23 cellular contexts compared by ENCODE assay signal in the genomic region with DNA sequence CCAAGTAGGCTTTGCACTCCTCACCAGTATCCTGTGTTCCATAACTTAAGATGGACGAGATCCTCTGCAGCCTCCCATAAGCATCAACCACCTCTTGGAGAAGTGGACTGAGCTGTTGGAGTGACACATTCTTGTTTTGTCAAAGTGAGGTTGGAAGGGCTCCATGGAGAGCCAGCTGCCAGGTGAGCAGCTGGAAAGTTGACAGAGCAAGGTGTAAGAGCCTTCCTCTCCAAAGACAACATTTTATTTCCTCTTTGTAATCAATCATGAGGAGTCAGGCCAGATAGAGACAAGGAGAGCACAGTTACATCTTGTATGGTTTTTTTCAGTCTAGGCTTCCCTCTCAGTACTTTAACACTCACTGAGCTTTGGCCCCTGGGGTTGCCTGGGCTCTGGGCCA. TPM values are rescaled to one million over a fixed set of nuclear protein-coding genes. Genes with fewer than 3 reads are reported as not detected.
"Had no signal": no experiment of that assay in that cellular context is flagged by ENCODE, and none has a peak within 500 bp of the region (broad histone marks: within the 10 kb centered on the region; RNA-seq: fewer than 3 reads in every experiment).

No MANE protein-coding gene starts in this region.

- H3K4me1 Mint-ChIP-seq: activated B cell treated with CpG ODN at 0.5 μM for 24 hours; activated CD8-positive, alpha-beta memory T cell treated with anti-CD3 and anti-CD28 coated beads, Interleukin-2, amount 10 ng/mL, durations not matched to agents 7 days and 5 days; activated naive CD8-positive, alpha-beta T cell treated with anti-CD3 and anti-CD28 coated beads, Interleukin-2, amount 10 ng/mL, durations not matched to agents 7 days and 5 days; neural crest cell had no signal

- H3K27me3 Mint-ChIP-seq: activated B cell treated with CpG ODN at 0.5 μM for 24 hours; activated CD4-positive, alpha-beta memory T cell treated with anti-CD3 and anti-CD28 coated beads for 36 hours; effector memory CD8-positive, alpha-beta T cell; progenitor cell of endocrine pancreas had no signal

- H3K4me3 ChIP-seq: cardiac muscle cell, right atrium auricular region, tibial artery had no signal

- H3K4me3 Mint-ChIP-seq: activated B cell treated with CpG ODN at 0.5 μM for 24 hours; activated CD4-positive, alpha-beta memory T cell treated with anti-CD3 and anti-CD28 coated beads for 36 hours; activated CD8-positive, alpha-beta memory T cell treated with anti-CD3 and anti-CD28 coated beads, Interleukin-2, amount 10 ng/mL, durations not matched to agents 7 days and 5 days; activated naive CD8-positive, alpha-beta T cell treated with anti-CD3 and anti-CD28 coated beads, Interleukin-2, amount 10 ng/mL, durations not matched to agents 7 days and 5 days; effector memory CD8-positive, alpha-beta T cell; neural crest cell had no signal

- DNase-seq: activated B cell treated with CpG ODN at 0.5 μM for 24 hours; activated CD4-positive, alpha-beta memory T cell treated with anti-CD3 and anti-CD28 coated beads for 36 hours; activated CD4-positive, alpha-beta T cell treated with anti-CD3 and anti-CD28 coated beads for 4 hours; activated CD8-positive, alpha-beta memory T cell treated with anti-CD3 and anti-CD28 coated beads, Interleukin-2, amount 10 ng/mL, durations not matched to agents 7 days and 5 days; activated naive CD4-positive, alpha-beta T cell treated with Interleukin-2 at 50 U/mL for 16 hours; activated naive CD8-positive, alpha-beta T cell treated with anti-CD3 and anti-CD28 coated beads, Interleukin-2, amount 10 ng/mL, durations not matched to agents 7 days and 5 days; amygdala; effector memory CD8-positive, alpha-beta T cell; hypothalamus; islet precursor cell; midbrain; stimulated activated CD4-positive, alpha-beta T cell treated with anti-CD3 and anti-CD28 coated beads, Interleukin-2, amount 100 ng/mL, for 24 hours; stimulated activated naive CD4-positive, alpha-beta T cell treated with Interleukin-2 at 50 U/mL for 16 hours; T-helper 9 cell; tibial artery had no signal

- H3K36me3 ChIP-seq: cardiac muscle cell, right atrium auricular region, tibial artery had no signal

- ATAC-seq: activated CD8-positive, alpha-beta memory T cell treated with anti-CD3 and anti-CD28 coated beads, Interleukin-2, amount 10 ng/mL, durations not matched to agents 7 days and 5 days; effector memory CD8-positive, alpha-beta T cell; left lobe of liver had no signal

- H3K27me3 ChIP-seq: cardiac muscle cell, right atrium auricular region, tibial artery had no signal

- H3K36me3 Mint-ChIP-seq: activated CD4-positive, alpha-beta memory T cell treated with anti-CD3 and anti-CD28 coated beads for 36 hours; activated CD8-positive, alpha-beta memory T cell treated with anti-CD3 and anti-CD28 coated beads, Interleukin-2, amount 10 ng/mL, durations not matched to agents 7 days and 5 days; activated naive CD8-positive, alpha-beta T cell treated with anti-CD3 and anti-CD28 coated beads, Interleukin-2, amount 10 ng/mL, durations not matched to agents 7 days and 5 days had no signal

- H3K9me3 ChIP-seq: right atrium auricular region, tibial artery had no signal

- FAIRE-seq: frontal cortex, urothelium cell line had no signal

- H3K27ac Mint-ChIP-seq: activated B cell treated with CpG ODN at 0.5 μM for 24 hours; activated CD4-positive, alpha-beta memory T cell treated with anti-CD3 and anti-CD28 coated beads for 36 hours; activated CD8-positive, alpha-beta memory T cell treated with anti-CD3 and anti-CD28 coated beads, Interleukin-2, amount 10 ng/mL, durations not matched to agents 7 days and 5 days; activated naive CD8-positive, alpha-beta T cell treated with anti-CD3 and anti-CD28 coated beads, Interleukin-2, amount 10 ng/mL, durations not matched to agents 7 days and 5 days; activated T-helper 2 cell treated with anti-CD3 and anti-CD28 coated beads, Interferon-gamma antibody, Interleukin-2, Interleukin-4, amounts not matched to agents 10 μg/mL and 5 μg/mL and 100 μg/mL, durations not matched to agents 14 hours and 24 hours and 36 hours; effector memory CD8-positive, alpha-beta T cell; progenitor cell of endocrine pancreas had no signal

- H3K9me3 Mint-ChIP-seq: activated B cell treated with CpG ODN at 0.5 μM for 24 hours; activated CD4-positive, alpha-beta memory T cell treated with anti-CD3 and anti-CD28 coated beads for 36 hours; activated naive CD8-positive, alpha-beta T cell treated with anti-CD3 and anti-CD28 coated beads, Interleukin-2, amount 10 ng/mL, durations not matched to agents 7 days and 5 days; activated T-helper 2 cell treated with anti-CD3 and anti-CD28 coated beads, Interferon-gamma antibody, Interleukin-2, Interleukin-4, amounts not matched to agents 10 μg/mL and 5 μg/mL and 100 μg/mL, durations not matched to agents 14 hours and 24 hours and 36 hours; effector memory CD8-positive, alpha-beta T cell; neural crest cell had no signal

- H3K27ac ChIP-seq: cardiac muscle cell, right atrium auricular region had no signal

RNA-seq across cellular contexts. Expression of gene ABI3BP, which starts 5.1 kb away (rescaled TPM):
- total RNA-seq: activated B cell treated with CpG ODN at 0.5 μM for 24 hours; activated CD4-positive, alpha-beta memory T cell treated with anti-CD3 and anti-CD28 coated beads for 36 hours; activated T-helper 2 cell treated with anti-CD3 and anti-CD28 coated beads, Interferon-gamma antibody, Interleukin-2, Interleukin-4, amounts not matched to agents 10 μg/mL and 5 μg/mL and 100 μg/mL, durations not matched to agents 14 hours and 24 hours and 36 hours; neural crest cell; progenitor cell of endocrine pancreas had no signal
